ENCODE assay signal across 1 cellular context in the genomic region with DNA sequence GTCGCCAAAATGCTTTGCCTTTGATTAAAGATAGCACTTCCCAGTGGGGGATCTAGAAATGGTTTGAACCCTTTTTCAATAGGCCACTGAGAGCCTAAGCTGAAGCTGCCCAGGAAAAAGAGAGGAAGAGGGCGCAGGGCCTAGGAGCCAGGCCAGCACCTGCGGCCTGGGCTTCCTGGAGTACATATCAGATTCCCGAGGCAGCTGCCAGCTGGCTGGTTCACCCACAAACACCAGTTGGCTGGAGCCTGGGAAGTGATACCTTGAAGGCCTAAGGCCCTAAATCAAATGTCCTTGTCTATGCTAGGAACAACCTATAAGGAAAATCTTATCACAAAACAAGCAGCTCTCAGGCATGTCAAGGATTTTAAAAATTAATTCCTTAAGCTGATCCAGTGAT.
TF ChIP-seq lines count a peak whose summit lies in the region.

No MANE protein-coding gene starts in this region.

TF ChIP-seq in GM23338, 12 proteins besides CTCF, POLR2A, EP300 and RAD21:
- TF ChIP-seq, protein P1, sequence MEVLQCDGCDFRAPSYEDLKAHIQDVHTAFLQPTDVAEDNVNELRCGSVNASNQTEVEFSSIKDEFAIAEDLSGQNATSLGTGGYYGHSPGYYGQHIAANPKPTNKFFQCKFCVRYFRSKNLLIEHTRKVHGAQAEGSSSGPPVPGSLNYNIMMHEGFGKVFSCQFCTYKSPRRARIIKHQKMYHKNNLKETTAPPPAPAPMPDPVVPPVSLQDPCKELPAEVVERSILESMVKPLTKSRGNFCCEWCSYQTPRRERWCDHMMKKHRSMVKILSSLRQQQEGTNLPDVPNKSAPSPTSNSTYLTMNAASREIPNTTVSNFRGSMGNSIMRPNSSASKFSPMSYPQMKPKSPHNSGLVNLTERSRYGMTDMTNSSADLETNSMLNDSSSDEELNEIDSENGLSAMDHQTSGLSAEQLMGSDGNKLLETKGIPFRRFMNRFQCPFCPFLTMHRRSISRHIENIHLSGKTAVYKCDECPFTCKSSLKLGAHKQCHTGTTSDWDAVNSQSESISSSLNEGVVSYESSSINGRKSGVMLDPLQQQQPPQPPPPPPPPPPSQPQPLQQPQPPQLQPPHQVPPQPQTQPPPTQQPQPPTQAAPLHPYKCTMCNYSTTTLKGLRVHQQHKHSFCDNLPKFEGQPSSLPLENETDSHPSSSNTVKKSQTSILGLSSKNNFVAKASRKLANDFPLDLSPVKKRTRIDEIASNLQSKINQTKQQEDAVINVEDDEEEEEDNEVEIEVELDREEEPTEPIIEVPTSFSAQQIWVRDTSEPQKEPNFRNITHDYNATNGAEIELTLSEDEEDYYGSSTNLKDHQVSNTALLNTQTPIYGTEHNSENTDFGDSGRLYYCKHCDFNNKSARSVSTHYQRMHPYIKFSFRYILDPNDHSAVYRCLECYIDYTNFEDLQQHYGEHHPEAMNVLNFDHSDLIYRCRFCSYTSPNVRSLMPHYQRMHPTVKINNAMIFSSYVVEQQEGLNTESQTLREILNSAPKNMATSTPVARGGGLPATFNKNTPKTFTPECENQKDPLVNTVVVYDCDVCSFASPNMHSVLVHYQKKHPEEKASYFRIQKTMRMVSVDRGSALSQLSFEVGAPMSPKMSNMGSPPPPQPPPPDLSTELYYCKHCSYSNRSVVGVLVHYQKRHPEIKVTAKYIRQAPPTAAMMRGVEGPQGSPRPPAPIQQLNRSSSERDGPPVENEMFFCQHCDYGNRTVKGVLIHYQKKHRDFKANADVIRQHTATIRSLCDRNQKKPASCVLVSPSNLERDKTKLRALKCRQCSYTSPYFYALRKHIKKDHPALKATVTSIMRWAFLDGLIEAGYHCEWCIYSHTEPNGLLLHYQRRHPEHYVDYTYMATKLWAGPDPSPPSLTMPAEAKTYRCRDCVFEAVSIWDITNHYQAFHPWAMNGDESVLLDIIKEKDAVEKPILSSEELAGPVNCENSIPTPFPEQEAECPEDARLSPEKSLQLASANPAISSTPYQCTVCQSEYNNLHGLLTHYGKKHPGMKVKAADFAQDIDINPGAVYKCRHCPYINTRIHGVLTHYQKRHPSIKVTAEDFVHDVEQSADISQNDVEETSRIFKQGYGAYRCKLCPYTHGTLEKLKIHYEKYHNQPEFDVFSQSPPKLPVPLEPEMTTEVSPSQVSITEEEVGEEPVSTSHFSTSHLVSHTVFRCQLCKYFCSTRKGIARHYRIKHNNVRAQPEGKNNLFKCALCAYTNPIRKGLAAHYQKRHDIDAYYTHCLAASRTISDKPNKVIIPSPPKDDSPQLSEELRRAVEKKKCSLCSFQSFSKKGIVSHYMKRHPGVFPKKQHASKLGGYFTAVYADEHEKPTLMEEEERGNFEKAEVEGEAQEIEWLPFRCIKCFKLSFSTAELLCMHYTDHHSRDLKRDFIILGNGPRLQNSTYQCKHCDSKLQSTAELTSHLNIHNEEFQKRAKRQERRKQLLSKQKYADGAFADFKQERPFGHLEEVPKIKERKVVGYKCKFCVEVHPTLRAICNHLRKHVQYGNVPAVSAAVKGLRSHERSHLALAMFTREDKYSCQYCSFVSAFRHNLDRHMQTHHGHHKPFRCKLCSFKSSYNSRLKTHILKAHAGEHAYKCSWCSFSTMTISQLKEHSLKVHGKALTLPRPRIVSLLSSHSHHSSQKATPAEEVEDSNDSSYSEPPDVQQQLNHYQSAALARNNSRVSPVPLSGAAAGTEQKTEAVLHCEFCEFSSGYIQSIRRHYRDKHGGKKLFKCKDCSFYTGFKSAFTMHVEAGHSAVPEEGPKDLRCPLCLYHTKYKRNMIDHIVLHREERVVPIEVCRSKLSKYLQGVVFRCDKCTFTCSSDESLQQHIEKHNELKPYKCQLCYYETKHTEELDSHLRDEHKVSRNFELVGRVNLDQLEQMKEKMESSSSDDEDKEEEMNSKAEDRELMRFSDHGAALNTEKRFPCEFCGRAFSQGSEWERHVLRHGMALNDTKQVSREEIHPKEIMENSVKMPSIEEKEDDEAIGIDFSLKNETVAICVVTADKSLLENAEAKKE (CRISPR knock-in tag; IDR thresholded peaks at IDR 0.05): no peak
- TF ChIP-seq CREB1 (CRISPR knock-in tag; IDR thresholded peaks at IDR 0.05; ENCODE audit: low read depth) (no peak), NANOG (IDR thresholded peaks at IDR 0.05; ENCODE audit: borderline replicate concordance) (no peak), JUNB (IDR thresholded peaks at IDR 0.05; ENCODE audit: unreplicated experiment) (no peak), STAT1 (IDR thresholded peaks at IDR 0.05; ENCODE audit: unreplicated experiment) (no peak), ZNF114 (CRISPR knock-in tag; IDR thresholded peaks at IDR 0.05) (no peak), EZH2 (IDR thresholded peaks at IDR 0.05; ENCODE audit: low read depth, unreplicated experiment) (no peak)
- TF ChIP-seq, protein P2, sequence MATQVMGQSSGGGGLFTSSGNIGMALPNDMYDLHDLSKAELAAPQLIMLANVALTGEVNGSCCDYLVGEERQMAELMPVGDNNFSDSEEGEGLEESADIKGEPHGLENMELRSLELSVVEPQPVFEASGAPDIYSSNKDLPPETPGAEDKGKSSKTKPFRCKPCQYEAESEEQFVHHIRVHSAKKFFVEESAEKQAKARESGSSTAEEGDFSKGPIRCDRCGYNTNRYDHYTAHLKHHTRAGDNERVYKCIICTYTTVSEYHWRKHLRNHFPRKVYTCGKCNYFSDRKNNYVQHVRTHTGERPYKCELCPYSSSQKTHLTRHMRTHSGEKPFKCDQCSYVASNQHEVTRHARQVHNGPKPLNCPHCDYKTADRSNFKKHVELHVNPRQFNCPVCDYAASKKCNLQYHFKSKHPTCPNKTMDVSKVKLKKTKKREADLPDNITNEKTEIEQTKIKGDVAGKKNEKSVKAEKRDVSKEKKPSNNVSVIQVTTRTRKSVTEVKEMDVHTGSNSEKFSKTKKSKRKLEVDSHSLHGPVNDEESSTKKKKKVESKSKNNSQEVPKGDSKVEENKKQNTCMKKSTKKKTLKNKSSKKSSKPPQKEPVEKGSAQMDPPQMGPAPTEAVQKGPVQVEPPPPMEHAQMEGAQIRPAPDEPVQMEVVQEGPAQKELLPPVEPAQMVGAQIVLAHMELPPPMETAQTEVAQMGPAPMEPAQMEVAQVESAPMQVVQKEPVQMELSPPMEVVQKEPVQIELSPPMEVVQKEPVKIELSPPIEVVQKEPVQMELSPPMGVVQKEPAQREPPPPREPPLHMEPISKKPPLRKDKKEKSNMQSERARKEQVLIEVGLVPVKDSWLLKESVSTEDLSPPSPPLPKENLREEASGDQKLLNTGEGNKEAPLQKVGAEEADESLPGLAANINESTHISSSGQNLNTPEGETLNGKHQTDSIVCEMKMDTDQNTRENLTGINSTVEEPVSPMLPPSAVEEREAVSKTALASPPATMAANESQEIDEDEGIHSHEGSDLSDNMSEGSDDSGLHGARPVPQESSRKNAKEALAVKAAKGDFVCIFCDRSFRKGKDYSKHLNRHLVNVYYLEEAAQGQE (IDR thresholded peaks at IDR 0.05; ENCODE audit: unreplicated experiment): no peak
TF ChIP-seq in GM23338: peak in this region for 0.
